In genomic region chr3:142656595-142656994, GRCh38 we compare ENCODE assay signal across 12 cellular contexts.
"Had no signal": no experiment of that assay in that cellular context is flagged by ENCODE, and none has a peak within 500 bp of the region (broad histone marks: within the 10 kb centered on the region; RNA-seq: fewer than 3 reads in every experiment).

No MANE protein-coding gene starts in this region.

- DNase-seq: activated CD4-positive, alpha-beta T cell treated with anti-CD3 and anti-CD28 coated beads, Interleukin-2, amount 10 ng/mL, durations not matched to agents 7 days and 5 days; activated naive CD4-positive, alpha-beta T cell; activated naive CD8-positive, alpha-beta T cell treated with anti-CD3 and anti-CD28 coated beads, Interleukin-2, amount 10 ng/mL, durations not matched to agents 7 days and 5 days; cortex of kidney; effector CD8-positive, alpha-beta T cell; esophagus squamous epithelium; hippocampal formation; left ventricle myocardium inferior; mesenchymal stem cell; stimulated activated CD4-positive, alpha-beta T cell treated with anti-CD3 and anti-CD28 coated beads, Interleukin-2, amount 100 ng/mL, for 48 hours; stimulated activated naive B cell treated with anti-CD40 and anti-IgM and Interleukin-4, amounts not matched to agents 10 μg/mL and 1 μg/mL and 100 μg/mL, for 72 hours had no signal

- ATAC-seq: natural killer cell treated with Interleukin-12 subunit alpha and Interleukin-12 subunit beta and Interleukin-15 and Interleukin-18, amount 100 ng/mL, for 72 hours; stimulated activated naive B cell treated with anti-CD40 and anti-IgM and Interleukin-4, amounts not matched to agents 10 μg/mL and 1 μg/mL and 100 μg/mL, for 72 hours had no signal
